ENCODE assay signal across 14 cellular contexts in the genomic region with DNA sequence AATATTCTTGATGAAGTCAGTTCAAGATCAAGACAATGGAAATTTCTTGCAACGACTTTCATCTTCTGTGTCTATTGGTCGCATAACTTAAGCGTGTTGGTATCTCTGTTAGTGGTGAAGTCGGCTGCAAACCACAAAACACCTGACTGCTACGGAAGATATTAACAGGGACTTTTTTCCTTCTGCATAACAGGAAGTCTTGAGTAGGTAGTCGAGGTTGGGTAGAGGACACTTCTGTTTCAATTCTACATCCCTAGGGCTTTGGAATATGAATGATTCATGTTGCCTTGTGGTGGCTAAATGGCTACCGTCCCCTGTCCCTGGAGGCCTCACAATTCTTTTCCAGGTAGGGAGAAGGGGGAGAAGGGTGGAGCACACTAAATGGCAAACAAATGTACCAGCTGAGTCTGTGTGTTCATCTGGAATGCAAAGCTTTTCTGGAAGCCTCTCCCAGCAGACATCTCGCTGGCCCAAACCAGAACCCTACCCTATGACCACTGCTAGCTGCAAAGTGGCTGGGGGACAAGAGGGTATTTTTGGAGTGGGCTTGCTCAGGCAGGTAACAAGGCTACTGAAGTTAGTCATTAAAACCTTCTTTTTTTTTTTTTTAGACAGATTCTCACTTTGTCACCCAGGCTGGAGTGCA. TPM values are rescaled to one million over a fixed set of nuclear protein-coding genes. Genes with fewer than 3 reads are reported as not detected.
DNase-seq lines count a peak whose midpoint lies in the region; ATAC-seq and TF ChIP-seq lines count a peak whose summit lies in the region.
"Had no signal": no experiment of that assay in that cellular context is flagged by ENCODE, and none has a peak within 500 bp of the region (broad histone marks: within the 10 kb centered on the region; RNA-seq: fewer than 3 reads in every experiment).

No MANE protein-coding gene starts in this region.

- peaks cover 7% of the 10 kb centered on the region for H3K9me3 Mint-ChIP-seq in activated naive CD8-positive, alpha-beta T cell treated with anti-CD3 and anti-CD28 coated beads for 36 hours

- TF ChIP-seq CTCF in GM06990 (IDR thresholded peaks at IDR 0.05; ENCODE audit: insufficient read depth, low read length, poor library complexity, severe bottlenecking) = no peak
- no peak for TF ChIP-seq CTCF in RWPE1 (conservative IDR thresholded peaks at IDR 0.05; ENCODE audit: low read depth)
- no peak for TF ChIP-seq CTCF in body of pancreas (IDR thresholded peaks at IDR 0.05)

- CTCF ChIA-PET in RWPE1 (lab: Yijun Ruan, JAX) = interaction anchor here (0.7 kb wide), 1 partner anchor 69 kb away, joined by 3 read pairs; no protein-coding TSS in a partner anchor

- H3K27me3 ChIP-seq in GM06990 (replicated peaks; ENCODE audit: control insufficient read depth, insufficient read depth, low read length) = no peaks in the 10 kb centered on the region
- no peaks in the 10 kb centered on the region for H3K27me3 ChIP-seq in body of pancreas

- ATAC-seq in GM21529 (IDR thresholded peaks at IDR 0.05; ENCODE audit: unreplicated experiment) (peak; percentile 82), left ventricle myocardium superior (no peak), body of pancreas (no peak)
- ATAC-seq: WTC11 had no signal

- H3K4me3 Mint-ChIP-seq in activated naive CD8-positive, alpha-beta T cell treated with anti-CD3 and anti-CD28 coated beads for 36 hours = no peak overlapping the region
- H3K4me3 Mint-ChIP-seq: WTC11 had no signal

- H3K27me3 Mint-ChIP-seq in activated naive CD8-positive, alpha-beta T cell treated with anti-CD3 and anti-CD28 coated beads for 36 hours = no peaks in the 10 kb centered on the region

- TF ChIP-seq POLR2A in body of pancreas (IDR thresholded peaks at IDR 0.05) = no peak

- H3K4me1 ChIP-seq in body of pancreas = no peaks in the 10 kb centered on the region
- H3K4me1 ChIP-seq: HAP-1 had no signal

- peak overlapping the region; percentile 84 for H3K27ac Mint-ChIP-seq in activated naive CD8-positive, alpha-beta T cell treated with anti-CD3 and anti-CD28 coated beads for 36 hours
- H3K27ac Mint-ChIP-seq: WTC11 had no signal

- no peak overlapping the region for H3K27ac ChIP-seq in RWPE1
- H3K27ac ChIP-seq in body of pancreas = no peak overlapping the region
- H3K27ac ChIP-seq: dorsolateral prefrontal cortex had no signal

- H3K4me3 ChIP-seq in GM06990 (replicated peaks; ENCODE audit: low read depth, low read length) = no peak overlapping the region
- no peak overlapping the region for H3K4me3 ChIP-seq in body of pancreas
- H3K4me3 ChIP-seq: dorsolateral prefrontal cortex, HAP-1 had no signal

- peaks cover 37% of the 10 kb centered on the region for H3K4me1 Mint-ChIP-seq in activated naive CD8-positive, alpha-beta T cell treated with anti-CD3 and anti-CD28 coated beads for 36 hours
- H3K4me1 Mint-ChIP-seq: WTC11 had no signal

- intact Hi-C loops in left ventricle myocardium superior (cut with micrococcal nuclease) (no loop called here), body of pancreas (cut with DNase I) (no loop called here)

- no peaks in the 10 kb centered on the region for H3K36me3 ChIP-seq in GM06990 (ENCODE audit: control insufficient read depth, insufficient read depth, low read length)
- H3K36me3 ChIP-seq in body of pancreas (replicated peaks in 1 of 2; ENCODE audit: insufficient read depth in 1 of 2, low read depth in 2 of 2) = no peaks in the 10 kb centered on the region
- H3K36me3 ChIP-seq: HAP-1 had no signal

- WGBS in body of pancreas, 2 donors = 55 to 56% methylated on average over 8 of the region's 8 CpGs

- H3K9me3 ChIP-seq in body of pancreas = no peaks in the 10 kb centered on the region
- H3K9me3 ChIP-seq: HAP-1 had no signal

- peaks cover 5% of the 10 kb centered on the region for H3K36me3 Mint-ChIP-seq in activated naive CD8-positive, alpha-beta T cell treated with anti-CD3 and anti-CD28 coated beads for 36 hours

- POLR2A ChIA-PET in RWPE1 (lab: Yijun Ruan, JAX; ENCODE audit: low non-redundant PET) = no interaction called here

- DNase-seq in GM06990 (ENCODE audit: extremely low read depth, insufficient read length) (peak; percentile 64), NCI-H526 treated with DMSO at 0.1 percent for 48 hours (lab: John Stamatoyannopoulos, UW) (peak; percentile 14), RWPE1 (ENCODE audit: low spot score) (no peak), left ventricle myocardium superior (no peak), body of pancreas (no peak), putamen (ENCODE audit: low spot score) (no peak)
- DNase-seq in activated naive CD8-positive, alpha-beta T cell treated with anti-CD3 and anti-CD28 coated beads for 36 hours = peak; percentile 43
- DNase-seq: dorsolateral prefrontal cortex, NCI-H2029 treated with DMSO at 0.1 percent for 48 hours had no signal

RNA-seq across cellular contexts. Expression of a gene that starts 34.6 kb away (rescaled TPM):
- not detected for total RNA-seq in activated naive CD8-positive, alpha-beta T cell treated with anti-CD3 and anti-CD28 coated beads for 36 hours
- total RNA-seq in left ventricle myocardium superior (not detected), body of pancreas (1 to 10 TPM; 3.1 to 9.6 TPM)
- total RNA-seq: pulmonary artery endothelial cell, subcutaneous adipose tissue, WTC11 had no signal

Comparison
In these comparisons a context has a peak if more than half of its experiments do, and no peak if none do; other contexts are left out.
1. DNase-seq: peak in GM06990 (single experiment), NCI-H526 treated with DMSO at 0.1 percent for 48 hours (single experiment) and activated naive CD8-positive, alpha-beta T cell treated with anti-CD3 and anti-CD28 coated beads for 36 hours (single experiment); none in RWPE1 (single experiment), left ventricle myocardium superior (single experiment), body of pancreas (0 of 4) and putamen (single experiment).